16 cellular contexts compared by ENCODE assay signal in the genomic region with DNA sequence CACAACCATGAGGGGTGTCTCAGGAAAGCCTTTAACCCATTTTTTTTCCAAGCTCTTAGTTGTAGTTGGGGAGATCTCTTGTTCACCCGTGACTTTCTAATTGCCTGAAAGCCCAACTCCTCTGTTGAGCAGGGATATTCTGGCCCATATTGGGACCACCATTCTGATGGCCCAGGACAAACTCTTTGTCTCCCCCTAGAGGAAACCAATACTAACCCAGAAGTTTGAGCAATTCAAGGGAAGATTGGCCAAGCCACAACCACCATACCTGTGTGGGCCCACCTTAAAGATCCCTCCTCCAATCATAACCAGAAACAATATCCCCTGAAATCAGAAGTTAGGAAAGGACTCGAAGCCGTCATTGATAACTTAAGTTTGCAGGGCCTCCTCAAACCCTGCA.
"Had no signal": no experiment of that assay in that cellular context is flagged by ENCODE, and none has a peak within 500 bp of the region (broad histone marks: within the 10 kb centered on the region; RNA-seq: fewer than 3 reads in every experiment).

No MANE protein-coding gene starts in this region.

- H3K4me1 ChIP-seq: ascending aorta, stomach, uterus had no signal

- H3K9me3 ChIP-seq: ascending aorta, stomach, uterus had no signal

- DNase-seq: activated CD4-positive, alpha-beta memory T cell treated with anti-CD3 and anti-CD28 coated beads, Interleukin-2, amount 10 ng/mL, durations not matched to agents 7 days and 5 days; activated naive CD8-positive, alpha-beta T cell treated with anti-CD3 and anti-CD28 coated beads, Interleukin-2, amount 50 U/mL, for 24 hours; activated T-cell treated with anti-CD3 and anti-CD28 coated beads, Interleukin-2, amount 50 U/mL, for 72 hours; effector memory CD8-positive, alpha-beta T cell; foreskin fibroblast; natural killer cell; right cardiac atrium; small intestine; stomach; T-helper 9 cell; uterus had no signal

- H3K4me3 Mint-ChIP-seq: activated CD4-positive, alpha-beta memory T cell treated with anti-CD3 and anti-CD28 coated beads, Interleukin-2, amount 10 ng/mL, durations not matched to agents 7 days and 5 days; activated naive CD8-positive, alpha-beta T cell treated with anti-CD3 and anti-CD28 coated beads, Interleukin-2, amount 50 U/mL, for 24 hours; activated T-cell treated with anti-CD3 and anti-CD28 coated beads, Interleukin-2, amount 50 U/mL, for 72 hours; central memory CD8-positive, alpha-beta T cell; dendritic cell treated with granulocyte-macrophage colony-stimulating factor and Interleukin-4, amounts not matched to agents 40 ng/mL and 50 ng/mL, for 4 days; effector memory CD8-positive, alpha-beta T cell; natural killer cell had no signal

- H3K27me3 ChIP-seq: ascending aorta, stomach, uterus had no signal

- H3K4me3 ChIP-seq: ascending aorta, stomach, uterus had no signal

- H3K9me3 Mint-ChIP-seq: activated CD4-positive, alpha-beta memory T cell treated with anti-CD3 and anti-CD28 coated beads, Interleukin-2, amount 10 ng/mL, durations not matched to agents 7 days and 5 days; activated naive CD8-positive, alpha-beta T cell treated with anti-CD3 and anti-CD28 coated beads, Interleukin-2, amount 50 U/mL, for 24 hours; activated T-cell treated with anti-CD3 and anti-CD28 coated beads, Interleukin-2, amount 50 U/mL, for 72 hours; central memory CD8-positive, alpha-beta T cell; effector memory CD8-positive, alpha-beta T cell; natural killer cell had no signal

- ATAC-seq: activated naive CD8-positive, alpha-beta T cell treated with anti-CD3 and anti-CD28 coated beads, Interleukin-2, amount 50 U/mL, for 24 hours; activated T-cell treated with anti-CD3 and anti-CD28 coated beads, Interleukin-2, amount 50 U/mL, for 72 hours; effector memory CD8-positive, alpha-beta T cell; left lobe of liver; natural killer cell; right cardiac atrium had no signal

- H3K27me3 Mint-ChIP-seq: activated CD4-positive, alpha-beta memory T cell treated with anti-CD3 and anti-CD28 coated beads, Interleukin-2, amount 10 ng/mL, durations not matched to agents 7 days and 5 days; activated naive CD8-positive, alpha-beta T cell treated with anti-CD3 and anti-CD28 coated beads, Interleukin-2, amount 50 U/mL, for 24 hours; dendritic cell treated with granulocyte-macrophage colony-stimulating factor and Interleukin-4, amounts not matched to agents 40 ng/mL and 50 ng/mL, for 4 days; progenitor cell of endocrine pancreas had no signal

- H3K36me3 Mint-ChIP-seq: natural killer cell had no signal

- H3K4me1 Mint-ChIP-seq: activated CD4-positive, alpha-beta memory T cell treated with anti-CD3 and anti-CD28 coated beads, Interleukin-2, amount 10 ng/mL, durations not matched to agents 7 days and 5 days; activated naive CD8-positive, alpha-beta T cell treated with anti-CD3 and anti-CD28 coated beads, Interleukin-2, amount 50 U/mL, for 24 hours; central memory CD8-positive, alpha-beta T cell; natural killer cell had no signal

- H3K27ac Mint-ChIP-seq: activated CD4-positive, alpha-beta memory T cell treated with anti-CD3 and anti-CD28 coated beads, Interleukin-2, amount 10 ng/mL, durations not matched to agents 7 days and 5 days; activated naive CD8-positive, alpha-beta T cell treated with anti-CD3 and anti-CD28 coated beads, Interleukin-2, amount 50 U/mL, for 24 hours; activated T-cell treated with anti-CD3 and anti-CD28 coated beads, Interleukin-2, amount 50 U/mL, for 72 hours; dendritic cell treated with granulocyte-macrophage colony-stimulating factor and Interleukin-4, amounts not matched to agents 40 ng/mL and 50 ng/mL, for 4 days; effector memory CD8-positive, alpha-beta T cell; natural killer cell; progenitor cell of endocrine pancreas had no signal

- H3K36me3 ChIP-seq: ascending aorta, stomach, uterus had no signal

- H3K27ac ChIP-seq: ascending aorta, stomach, uterus had no signal
